In genomic region chr4:111943796-111944203, GRCh38 we compare ENCODE assay signal across 1 cellular context.
TF ChIP-seq lines count a peak whose summit lies in the region.

No MANE protein-coding gene starts in this region.

TF ChIP-seq in GM23338, 12 proteins besides CTCF, POLR2A, EP300 and RAD21 (continued from another document):
- TF ChIP-seq ZNF462 (CRISPR knock-in tag; IDR thresholded peaks at IDR 0.05) (no peak), ZNF114 (CRISPR knock-in tag; IDR thresholded peaks at IDR 0.05) (no peak)
